11 cellular contexts compared by ENCODE assay signal in genomic region chr15:94671845-94672524, GRCh38.
DNase-seq lines count a peak whose midpoint lies in the region; ATAC-seq and TF ChIP-seq lines count a peak whose summit lies in the region.
"Had no signal": no experiment of that assay in that cellular context is flagged by ENCODE, and none has a peak within 500 bp of the region (broad histone marks: within the 10 kb centered on the region; RNA-seq: fewer than 3 reads in every experiment).

No MANE protein-coding gene starts in this region.

- H3K4me3 ChIP-seq in ectodermal cell (ENCODE audit: insufficient read depth, low read depth, low read length): peak overlapping the region; percentile 2
- H3K4me3 ChIP-seq: SK-N-MC had no signal

- peak overlapping the region; percentile 3 for H3K27ac ChIP-seq in ectodermal cell (ENCODE audit: insufficient read depth, low read depth, low read length, poor library complexity, severe bottlenecking)
- H3K27ac ChIP-seq: neutrophil, SK-N-MC had no signal

- H3K27ac Mint-ChIP-seq in type B pancreatic cell: peak overlapping the region; percentile 35
- H3K27ac Mint-ChIP-seq: activated T-cell treated with anti-CD3 and anti-CD28 coated beads, Interleukin-2, amount 50 U/mL, for 72 hours had no signal

- DNase-seq in NCI-H2107 treated with DMSO at 0.1 percent for 48 hours (lab: John Stamatoyannopoulos, UW; ENCODE audit: unreplicated experiment): peak; percentile 24
- no peak for DNase-seq in NCI-H2107 (lab: John Stamatoyannopoulos, UW)
- DNase-seq in medulla oblongata (ENCODE audit: extremely low spot score): peak; percentile 42
- no peak for DNase-seq in type B pancreatic cell (ENCODE audit: extremely low spot score, unreplicated experiment)
- DNase-seq in SW 1271 (lab: John Stamatoyannopoulos, UW): no peak
- no peak for DNase-seq in effector CD4-positive, alpha-beta T cell
- DNase-seq: activated T-cell treated with anti-CD3 and anti-CD28 coated beads, Interleukin-2, amount 50 U/mL, for 72 hours had no signal

- 34 to 43% methylated on average over 8 of the region's 8 CpGs for WGBS in ectodermal cell, 2 experiments

- ATAC-seq in HG03139 (IDR thresholded peaks at IDR 0.05; ENCODE audit: unreplicated experiment): no peak
- ATAC-seq: activated T-cell treated with anti-CD3 and anti-CD28 coated beads, Interleukin-2, amount 50 U/mL, for 72 hours had no signal

- H3K36me3 Mint-ChIP-seq in type B pancreatic cell: no peaks in the 10 kb centered on the region

- no peaks in the 10 kb centered on the region for H3K9me3 Mint-ChIP-seq in type B pancreatic cell
- H3K9me3 Mint-ChIP-seq: activated T-cell treated with anti-CD3 and anti-CD28 coated beads, Interleukin-2, amount 50 U/mL, for 72 hours had no signal

- no peaks in the 10 kb centered on the region for H3K4me1 ChIP-seq in ectodermal cell (ENCODE audit: control insufficient read depth, insufficient read depth, low read length)

- H3K4me3 Mint-ChIP-seq in type B pancreatic cell: peak overlapping the region; percentile 69
- H3K4me3 Mint-ChIP-seq: activated T-cell treated with anti-CD3 and anti-CD28 coated beads, Interleukin-2, amount 50 U/mL, for 72 hours had no signal

- peaks cover 26% of the 10 kb centered on the region for H3K4me1 Mint-ChIP-seq in type B pancreatic cell (ENCODE audit: unreplicated experiment)

- H3K9me3 ChIP-seq in ectodermal cell (ENCODE audit: control insufficient read depth, low read length): no peaks in the 10 kb centered on the region
- H3K9me3 ChIP-seq: neutrophil had no signal

- H3K27me3 Mint-ChIP-seq in type B pancreatic cell: peaks cover 5% of the 10 kb centered on the region

- H3K36me3 ChIP-seq in ectodermal cell (ENCODE audit: control insufficient read depth, insufficient read depth, low read length): no peaks in the 10 kb centered on the region
- H3K36me3 ChIP-seq: neutrophil had no signal

- no peaks in the 10 kb centered on the region for H3K27me3 ChIP-seq in ectodermal cell (ENCODE audit: control insufficient read depth, insufficient read depth, low read length, poor library complexity, severe bottlenecking)

- TF ChIP-seq CTCF in type B pancreatic cell (conservative IDR thresholded peaks at IDR 0.05): peak; percentile 29

Comparison
In these comparisons a context has a peak if more than half of its experiments do, and no peak if none do; other contexts are left out.
1. DNase-seq: peak in NCI-H2107 treated with DMSO at 0.1 percent for 48 hours (single experiment) and medulla oblongata (single experiment); none in NCI-H2107 (single experiment), type B pancreatic cell (single experiment), SW 1271 (0 of 2) and effector CD4-positive, alpha-beta T cell (single experiment).